ENCODE assay signal across 24 cellular contexts in genomic region chr4:94634266-94634665, GRCh38.
DNase-seq lines count a peak whose midpoint lies in the region; ATAC-seq, FAIRE-seq and TF ChIP-seq lines count a peak whose summit lies in the region.
"Had no signal": no experiment of that assay in that cellular context is flagged by ENCODE, and none has a peak within 500 bp of the region (broad histone marks: within the 10 kb centered on the region; RNA-seq: fewer than 3 reads in every experiment).

No MANE protein-coding gene starts in this region.

- no peak overlapping the region for H2BK120ac ChIP-seq in IMR-90 (ENCODE audit: low read depth, low read length)

- 0 out of 2 replicates have a peak, but pooled peaks cover 3% of the 10 kb centered on the region for H4K20me1 ChIP-seq in IMR-90 (ENCODE audit: insufficient read depth, low read length)

- peaks cover 42% of the 10 kb centered on the region for H3K36me3 Mint-ChIP-seq in osteocyte (ENCODE audit: unreplicated experiment)
- H3K36me3 Mint-ChIP-seq in activated naive CD8-positive, alpha-beta T cell treated with anti-CD3 and anti-CD28 coated beads for 36 hours = no peaks in the 10 kb centered on the region

- H3K27ac Mint-ChIP-seq in osteocyte (ENCODE audit: unreplicated experiment) = peak overlapping the region; percentile 73
- H3K27ac Mint-ChIP-seq in activated naive CD8-positive, alpha-beta T cell treated with anti-CD3 and anti-CD28 coated beads for 36 hours = no peak overlapping the region
- H3K27ac Mint-ChIP-seq: GM23338 had no signal

- no peaks in the 10 kb centered on the region for H3K9me3 ChIP-seq in IMR-90 (ENCODE audit: control insufficient read depth, insufficient read depth, low read length)
- H3K9me3 ChIP-seq: gastrocnemius medialis had no signal

- BruUV-seq in IMR-90 (replicated peaks; lab: Mats Ljungman, UMichigan) = no TSS peak

- H3K23ac ChIP-seq in IMR-90 (ENCODE audit: low read depth, low read length) = peak overlapping the region; percentile 23; the same call in 1 of the 2 replicates

- H3K27me3 Mint-ChIP-seq in osteocyte (ENCODE audit: unreplicated experiment) = no peaks in the 10 kb centered on the region
- H3K27me3 Mint-ChIP-seq in activated naive CD8-positive, alpha-beta T cell treated with anti-CD3 and anti-CD28 coated beads for 36 hours = no peaks in the 10 kb centered on the region

- H3K9me3 Mint-ChIP-seq in osteocyte (ENCODE audit: unreplicated experiment) = no peaks in the 10 kb centered on the region
- H3K9me3 Mint-ChIP-seq in activated naive CD8-positive, alpha-beta T cell treated with anti-CD3 and anti-CD28 coated beads for 36 hours = no peaks in the 10 kb centered on the region
- H3K9me3 Mint-ChIP-seq: GM23338 had no signal

- H3K18ac ChIP-seq in IMR-90 (ENCODE audit: low read depth, low read length) = no peak overlapping the region

- H3K36me3 ChIP-seq in IMR-90 (ENCODE audit: control insufficient read depth, insufficient read depth, low read length) = no peaks in the 10 kb centered on the region; the same call in 1 of the 2 replicates
- H3K36me3 ChIP-seq: WERI-Rb-1 had no signal

- H2BK15ac ChIP-seq in IMR-90 (ENCODE audit: low read depth, low read length) = no peak overlapping the region

- no peak overlapping the region for H2AK9ac ChIP-seq in IMR-90 (replicated peaks; ENCODE audit: low read depth, low read length, poor library complexity)

- peaks cover 25% of the 10 kb centered on the region for H3K4me1 Mint-ChIP-seq in osteocyte (ENCODE audit: unreplicated experiment)
- H3K4me1 Mint-ChIP-seq in activated naive CD8-positive, alpha-beta T cell treated with anti-CD3 and anti-CD28 coated beads for 36 hours = no peaks in the 10 kb centered on the region
- H3K4me1 Mint-ChIP-seq: GM23338 had no signal

- no peak overlapping the region for H3K27ac ChIP-seq in IMR-90 (ENCODE audit: insufficient read depth, low read length)
- no peak overlapping the region for H3K27ac ChIP-seq in dorsolateral prefrontal cortex
- H3K27ac ChIP-seq: gastrocnemius medialis, WERI-Rb-1 had no signal

- H3K4me3 Mint-ChIP-seq in osteocyte (ENCODE audit: unreplicated experiment) = no peak overlapping the region
- no peak overlapping the region for H3K4me3 Mint-ChIP-seq in activated naive CD8-positive, alpha-beta T cell treated with anti-CD3 and anti-CD28 coated beads for 36 hours
- H3K4me3 Mint-ChIP-seq: GM23338 had no signal

- peak; percentile 25 for DNase-seq in AG20443 (ENCODE audit: low spot score)
- DNase-seq in IMR-90 = peak; percentile 45
- DNase-seq in osteocyte (ENCODE audit: extremely low spot score, unreplicated experiment) = no peak
- DNase-seq in hepatic stellate cell (ENCODE audit: low spot score) = no peak
- DNase-seq in activated naive CD8-positive, alpha-beta T cell treated with anti-CD3 and anti-CD28 coated beads for 36 hours = no peak
- DNase-seq in dorsolateral prefrontal cortex = no peak
- DNase-seq: activated CD4-positive, alpha-beta T cell treated with anti-CD3 and anti-CD28 coated beads, Interleukin-2, amount 50 U/mL, for 4 hours; activated CD8-positive, alpha-beta memory T cell treated with anti-CD3 and anti-CD28 coated beads, Interleukin-2, amount 50 U/mL, for 48 hours; activated effector memory CD4-positive, alpha-beta T cell treated with Interleukin-2 at 50 U/mL for 16 hours; AML-193; DMS79; gastrocnemius medialis; NCI-H1105 treated with DMSO at 0.1 percent for 48 hours; NCI-H510A; small intestine; stimulated activated CD4-positive, alpha-beta T cell treated with anti-CD3 and anti-CD28 coated beads, Interleukin-4, amount 100 ng/mL, for 24 hours; stimulated activated naive CD8-positive, alpha-beta T cell treated with anti-CD3 and anti-CD28 coated beads, Interleukin-15, Interleukin-2, amounts not matched to agents 100 U/mL and 50 U/mL, for 24 hours; WERI-Rb-1 had no signal

- no peak overlapping the region for H3K14ac ChIP-seq in IMR-90 (replicated peaks; ENCODE audit: low read depth, low read length)

- H2BK20ac ChIP-seq in IMR-90 (ENCODE audit: low read depth, low read length) = no peak overlapping the region

- no CpG with 5 or more reads among the region's 2 CpGs for WGBS in IMR-90 (ENCODE audit: extremely low coverage in 2 of 2, insufficient read length in 1 of 2), 2 experiments

- H3K9me1 ChIP-seq in IMR-90 (ENCODE audit: insufficient read depth, low read length) = 0 out of 2 replicates have a peak, but pooled peaks cover 8% of the 10 kb centered on the region

- CTCF ChIA-PET in IMR-90 (lab: Yijun Ruan, JAX) = no interaction called here

- dilution Hi-C loops in IMR-90 (cut with HindIII; ENCODE audit: low sequenced_read_pairs, unreplicated experiment) = loop anchor here (25.0 kb wide), 1 partner anchor 478 kb away; no protein-coding TSS in a partner anchor

- H3K27me3 ChIP-seq in IMR-90 (ENCODE audit: control insufficient read depth, insufficient read depth, low read length) (no peaks in the 10 kb centered on the region), dorsolateral prefrontal cortex (no peaks in the 10 kb centered on the region)
- H3K27me3 ChIP-seq: gastrocnemius medialis had no signal

- peak; percentile 63 for FAIRE-seq in endometrium (lab: Jason Lieb, UNC)
- FAIRE-seq: bronchial epithelial cell, endothelial cell of umbilical vein, small intestine had no signal

- no peak overlapping the region for H4K8ac ChIP-seq in IMR-90 (ENCODE audit: low read depth in 2 of 2, low read length in 2 of 2)

- POLR2A ChIA-PET in IMR-90 (lab: Charles Lee; ENCODE audit: unreplicated experiment) = no interaction called here

- no peak overlapping the region for H2AK5ac ChIP-seq in IMR-90 (ENCODE audit: low read depth, low read length)

- H3K9ac ChIP-seq in IMR-90 (ENCODE audit: low read depth, low read length) = no peak overlapping the region

- no peak for TF ChIP-seq RAD21 in IMR-90 (IDR thresholded peaks at IDR 0.05; ENCODE audit: low read length)

- H3K4me3 ChIP-seq in IMR-90 (ENCODE audit: insufficient read depth, low read depth, low read length) = no peak overlapping the region
- H3K4me3 ChIP-seq in dorsolateral prefrontal cortex = no peak overlapping the region
- H3K4me3 ChIP-seq: gastrocnemius medialis, GM23338, lung had no signal

- ATAC-seq in IMR-90 (ENCODE audit: low read depth) (peak; percentile 29; the same call in 1 of the 2 replicates), HG03565 (IDR thresholded peaks at IDR 0.05; ENCODE audit: unreplicated experiment) (no peak)
- ATAC-seq: gastrocnemius medialis; GM23338; stimulated activated naive CD8-positive, alpha-beta T cell treated with anti-CD3 and anti-CD28 coated beads, Interleukin-15, Interleukin-2, amounts not matched to agents 100 U/mL and 50 U/mL, for 24 hours had no signal

- H4K91ac ChIP-seq in IMR-90 (ENCODE audit: insufficient read depth, low read depth, low read length) = no peak overlapping the region

- no peak overlapping the region for H4K5ac ChIP-seq in IMR-90 (ENCODE audit: low read depth, low read length)

- H3K4me1 ChIP-seq in IMR-90 (ENCODE audit: control insufficient read depth, insufficient read depth, low read length) = peaks cover 3% of the 10 kb centered on the region; the same call in 1 of the 2 replicates
- H3K4me1 ChIP-seq: gastrocnemius medialis had no signal

- no peak for TF ChIP-seq CTCF in IMR-90 (conservative IDR thresholded peaks at IDR 0.05; ENCODE audit: low read depth, low read length)
- TF ChIP-seq CTCF in osteocyte (IDR thresholded peaks at IDR 0.05) = no peak
- TF ChIP-seq CTCF in dorsolateral prefrontal cortex (IDR thresholded peaks at IDR 0.05 in 54 of 56, conservative IDR thresholded peaks at IDR 0.05 in 2 of 56; ENCODE audit: low read depth in 1 of 56, partially characterized antibody in 56 of 56) = no peak

- TF ChIP-seq POLR2A in IMR-90 (IDR thresholded peaks at IDR 0.05; ENCODE audit: low read depth, low read length) = no peak

- in situ Hi-C loops in IMR-90 (cut with MboI; ENCODE audit: low sequenced_read_pairs) = no loop called here

- no peak overlapping the region for H2AFZ ChIP-seq in IMR-90 (replicated peaks; ENCODE audit: low read length, poor library complexity)
- H2AFZ ChIP-seq: GM23338 had no signal

- no peak overlapping the region for H3K4ac ChIP-seq in IMR-90 (ENCODE audit: low read depth, low read length)

- no peak overlapping the region for H2BK5ac ChIP-seq in IMR-90 (ENCODE audit: low read depth, low read length, poor library complexity, severe bottlenecking)

- H3K56ac ChIP-seq in IMR-90 (ENCODE audit: extremely low read depth, insufficient read depth, low read length) = no peak overlapping the region

- peaks cover 32 to 49% of the 10 kb centered on the region in 2 experiments for H3K79me1 ChIP-seq in IMR-90 (ENCODE audit: low read depth in 1 of 2, low read length in 2 of 2)

- intact Hi-C loops in IMR-90 (cut with micrococcal nuclease) = no loop called here
- intact Hi-C loops in dorsolateral prefrontal cortex (cut with DNase I) = loop anchor here in 1 of 2 donors (5.0 kb wide), 1 partner anchor 308 kb away; no protein-coding TSS in a partner anchor

- H3K4me2 ChIP-seq in IMR-90 (ENCODE audit: low read depth, low read length) = no peak overlapping the region
- H3K4me2 ChIP-seq: GM23338 had no signal

TF ChIP-seq in IMR-90, 13 proteins besides CTCF, POLR2A, EP300 and RAD21 (continues in another document):
- TF ChIP-seq RFX5 (IDR thresholded peaks at IDR 0.05; ENCODE audit: low read depth, low read length) = no peak
- no peak for TF ChIP-seq BHLHE40 (IDR thresholded peaks at IDR 0.05; ENCODE audit: low read depth, low read length)
- no peak for TF ChIP-seq MAFK (IDR thresholded peaks at IDR 0.05; ENCODE audit: low read depth, low read length)
- TF ChIP-seq CHD1 (IDR thresholded peaks at IDR 0.05; ENCODE audit: low read depth, low read length) = no peak
- TF ChIP-seq USF2 (IDR thresholded peaks at IDR 0.05; ENCODE audit: low read depth, low read length) = no peak
- TF ChIP-seq RCOR1 (IDR thresholded peaks at IDR 0.05; ENCODE audit: insufficient replicate concordance, low read length) = no peak
- no peak for TF ChIP-seq MAZ (IDR thresholded peaks at IDR 0.05; ENCODE audit: borderline replicate concordance, low read depth, low read length)
- no peak for TF ChIP-seq ELK1 (IDR thresholded peaks at IDR 0.05; ENCODE audit: borderline replicate concordance, low read depth, low read length)

Comparison
In these comparisons a context has a peak if more than half of its experiments do, and no peak if none do; other contexts are left out.
1. DNase-seq: peak in AG20443 (single experiment) and IMR-90 (single experiment); none in osteocyte (single experiment), hepatic stellate cell (single experiment), activated naive CD8-positive, alpha-beta T cell treated with anti-CD3 and anti-CD28 coated beads for 36 hours (single experiment) and dorsolateral prefrontal cortex (0 of 10).